ENCODE assay signal across 9 cellular contexts in the genomic region with DNA sequence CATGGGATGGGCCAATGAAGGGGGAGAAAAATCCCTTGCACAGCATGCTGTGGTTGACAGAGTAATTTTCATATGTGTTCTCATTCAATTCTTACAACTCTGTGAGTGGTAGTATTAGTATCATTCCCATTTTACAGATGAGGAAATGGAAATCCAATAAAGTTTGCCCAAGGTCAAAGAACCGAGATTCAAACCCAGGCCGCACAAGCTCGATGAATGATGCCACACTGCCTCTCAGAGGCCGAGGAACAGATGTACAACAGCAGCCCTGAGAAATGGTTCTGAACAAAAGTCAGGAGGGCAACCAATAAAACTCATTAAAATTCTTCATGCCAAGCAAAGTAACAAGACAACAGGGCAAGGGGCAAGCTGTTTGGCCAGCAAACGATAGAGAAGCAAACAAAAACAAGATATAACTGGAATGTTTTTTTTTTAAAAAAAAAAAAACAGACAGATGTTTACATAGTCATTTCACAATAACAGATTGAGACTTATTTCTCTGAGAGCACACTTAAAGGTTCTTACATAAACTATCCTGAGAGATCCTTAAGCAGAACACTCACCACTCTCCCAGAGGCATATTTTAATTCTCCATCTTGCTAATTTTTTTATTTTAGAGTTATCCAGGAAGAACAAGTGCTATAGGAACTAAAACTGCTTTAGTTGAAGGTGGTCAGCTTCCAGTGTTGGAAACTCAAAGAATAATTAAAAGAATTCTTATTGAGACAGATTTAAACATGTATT.
DNase-seq lines count a peak whose midpoint lies in the region; ATAC-seq and TF ChIP-seq lines count a peak whose summit lies in the region.
"Had no signal": no experiment of that assay in that cellular context is flagged by ENCODE, and none has a peak within 500 bp of the region (broad histone marks: within the 10 kb centered on the region; RNA-seq: fewer than 3 reads in every experiment).

No MANE protein-coding gene starts in this region.

- H2BK5ac ChIP-seq in IMR-90 (ENCODE audit: low read depth, low read length, poor library complexity, severe bottlenecking): no peak overlapping the region

- CTCF ChIA-PET in IMR-90 (lab: Yijun Ruan, JAX): no interaction called here

- H4K20me1 ChIP-seq in IMR-90 (ENCODE audit: insufficient read depth, low read length): no peaks in the 10 kb centered on the region

- WGBS in IMR-90 (ENCODE audit: extremely low coverage in 2 of 2, insufficient read length in 1 of 2), 2 experiments: 18% methylated on average over 2 of the region's 5 CpGs; no CpG with 5 or more reads in 1 of the 2 experiments

- no peak overlapping the region for H3K4me2 ChIP-seq in IMR-90 (ENCODE audit: low read depth, low read length)

- no peak overlapping the region for H3K18ac ChIP-seq in IMR-90 (ENCODE audit: low read depth, low read length)

- no peak overlapping the region for H3K27ac Mint-ChIP-seq in activated T-helper 2 cell treated with anti-CD3 and anti-CD28 coated beads, Interferon-gamma antibody, Interleukin-2, Interleukin-4, amounts not matched to agents 10 μg/mL and 5 μg/mL and 100 μg/mL, durations not matched to agents 14 hours and 24 hours and 36 hours
- H3K27ac Mint-ChIP-seq: naive B cell had no signal

- H3K9me3 Mint-ChIP-seq in activated T-helper 2 cell treated with anti-CD3 and anti-CD28 coated beads, Interferon-gamma antibody, Interleukin-2, Interleukin-4, amounts not matched to agents 10 μg/mL and 5 μg/mL and 100 μg/mL, durations not matched to agents 14 hours and 24 hours and 36 hours: no peaks in the 10 kb centered on the region
- H3K9me3 Mint-ChIP-seq: naive B cell had no signal

- peak; percentile 38; the same call in 1 of the 2 replicates for TF ChIP-seq RAD21 in IMR-90 (IDR thresholded peaks at IDR 0.05; ENCODE audit: low read length)

- in situ Hi-C loops in IMR-90 (cut with MboI; ENCODE audit: low sequenced_read_pairs): no loop called here

- H3K9ac ChIP-seq in IMR-90 (ENCODE audit: low read depth, low read length): no peak overlapping the region

- H3K4me3 Mint-ChIP-seq in activated T-helper 2 cell treated with anti-CD3 and anti-CD28 coated beads, Interferon-gamma antibody, Interleukin-2, Interleukin-4, amounts not matched to agents 10 μg/mL and 5 μg/mL and 100 μg/mL, durations not matched to agents 14 hours and 24 hours and 36 hours (ENCODE audit: low read depth): no peak overlapping the region
- H3K4me3 Mint-ChIP-seq: naive B cell had no signal

- H3K4me1 Mint-ChIP-seq in activated T-helper 2 cell treated with anti-CD3 and anti-CD28 coated beads, Interferon-gamma antibody, Interleukin-2, Interleukin-4, amounts not matched to agents 10 μg/mL and 5 μg/mL and 100 μg/mL, durations not matched to agents 14 hours and 24 hours and 36 hours (ENCODE audit: low read depth): no peaks in the 10 kb centered on the region
- H3K4me1 Mint-ChIP-seq: naive B cell had no signal

- no peak overlapping the region for H3K4ac ChIP-seq in IMR-90 (ENCODE audit: low read depth, low read length)

- H3K23ac ChIP-seq in IMR-90 (ENCODE audit: low read depth, low read length): no peak overlapping the region

- H4K8ac ChIP-seq in IMR-90 (ENCODE audit: low read depth in 2 of 2, low read length in 2 of 2): no peak overlapping the region

- H3K27me3 ChIP-seq in IMR-90 (ENCODE audit: control insufficient read depth, insufficient read depth, low read length) (peaks cover 14% of the 10 kb centered on the region), SJCRH30 (no peaks in the 10 kb centered on the region), kidney epithelial cell (ENCODE audit: control insufficient read depth, insufficient read depth, low read length) (no peaks in the 10 kb centered on the region)

- H3K56ac ChIP-seq in IMR-90 (ENCODE audit: extremely low read depth, insufficient read depth, low read length): no peak overlapping the region

- dilution Hi-C loops in IMR-90 (cut with HindIII; ENCODE audit: low sequenced_read_pairs, unreplicated experiment): no loop called here

- intact Hi-C loops in IMR-90 (cut with micrococcal nuclease): loop anchor here (2.0 kb wide), 2 partner anchors 522 to 692 kb away; no protein-coding TSS in a partner anchor
- intact Hi-C loops in activated T-helper 2 cell treated with anti-CD3 and anti-CD28 coated beads, Interferon-gamma antibody, Interleukin-2, Interleukin-4, amounts not matched to agents 10 μg/mL and 5 μg/mL and 100 μg/mL, durations not matched to agents 14 hours and 24 hours and 36 hours (cut with micrococcal nuclease): loop anchor here (2.0 kb wide), 1 partner anchor 692 kb away; no protein-coding TSS in a partner anchor

- no peak for TF ChIP-seq POLR2A in IMR-90 (IDR thresholded peaks at IDR 0.05; ENCODE audit: low read depth, low read length)

- no peak overlapping the region for H2AK5ac ChIP-seq in IMR-90 (ENCODE audit: low read depth, low read length)

- H3K9me1 ChIP-seq in IMR-90 (ENCODE audit: insufficient read depth, low read length): no peaks in the 10 kb centered on the region

- H3K4me1 ChIP-seq in IMR-90 (ENCODE audit: control insufficient read depth, insufficient read depth, low read length) (no peaks in the 10 kb centered on the region), SJCRH30 (no peaks in the 10 kb centered on the region)

- peak; percentile 31 for TF ChIP-seq CTCF in IMR-90 (conservative IDR thresholded peaks at IDR 0.05; ENCODE audit: low read depth, low read length)
- peak; percentile 35 for TF ChIP-seq CTCF in kidney epithelial cell (IDR thresholded peaks at IDR 0.05; ENCODE audit: insufficient read depth, low read length, poor library complexity, severe bottlenecking)

- BruUV-seq in IMR-90 (replicated peaks; lab: Mats Ljungman, UMichigan): no TSS peak

- H3K14ac ChIP-seq in IMR-90 (replicated peaks; ENCODE audit: low read depth, low read length): no peak overlapping the region

- H3K4me3 ChIP-seq in IMR-90 (ENCODE audit: insufficient read depth, low read depth, low read length) (no peak overlapping the region), SJCRH30 (no peak overlapping the region), kidney epithelial cell (ENCODE audit: low read depth, low read length) (no peak overlapping the region)

- peak; percentile 49; the same call in 1 of the 2 replicates for ATAC-seq in IMR-90 (ENCODE audit: low read depth)
- no peak for ATAC-seq in HG02973 (IDR thresholded peaks at IDR 0.05; ENCODE audit: unreplicated experiment)
- no peak for ATAC-seq in HG03457 (IDR thresholded peaks at IDR 0.05; ENCODE audit: unreplicated experiment)

- no peak overlapping the region for H2BK15ac ChIP-seq in IMR-90 (ENCODE audit: low read depth, low read length)

- peaks cover 23% of the 10 kb centered on the region for H3K27me3 Mint-ChIP-seq in activated T-helper 2 cell treated with anti-CD3 and anti-CD28 coated beads, Interferon-gamma antibody, Interleukin-2, Interleukin-4, amounts not matched to agents 10 μg/mL and 5 μg/mL and 100 μg/mL, durations not matched to agents 14 hours and 24 hours and 36 hours (ENCODE audit: low read depth)

- H2AK9ac ChIP-seq in IMR-90 (replicated peaks; ENCODE audit: low read depth, low read length, poor library complexity): no peak overlapping the region

- DNase-seq in DMS53 treated with DMSO at 0.1 percent for 48 hours (lab: John Stamatoyannopoulos, UW; ENCODE audit: unreplicated experiment) (peak; percentile 7), IMR-90 (peak; percentile 2), SJCRH30 (peak; percentile 41 to 65), kidney epithelial cell (ENCODE audit: low read depth) (no peak), medulla oblongata (ENCODE audit: extremely low spot score) (no peak)
- no peak for DNase-seq in activated T-helper 2 cell treated with anti-CD3 and anti-CD28 coated beads, Interferon-gamma antibody, Interleukin-2, Interleukin-4, amounts not matched to agents 10 μg/mL and 5 μg/mL and 100 μg/mL, durations not matched to agents 14 hours and 24 hours and 36 hours (ENCODE audit: low spot score)
- DNase-seq: naive B cell had no signal

- no peak overlapping the region for H4K91ac ChIP-seq in IMR-90 (ENCODE audit: insufficient read depth, low read depth, low read length)

- H3K9me3 ChIP-seq in IMR-90 (ENCODE audit: control insufficient read depth, insufficient read depth, low read length) (no peaks in the 10 kb centered on the region), SJCRH30 (replicated peaks) (no peaks in the 10 kb centered on the region)

- H3K27ac ChIP-seq in IMR-90 (ENCODE audit: insufficient read depth, low read length) (no peak overlapping the region), SJCRH30 (no peak overlapping the region)

- no peaks in the 10 kb centered on the region for H3K36me3 Mint-ChIP-seq in activated T-helper 2 cell treated with anti-CD3 and anti-CD28 coated beads, Interferon-gamma antibody, Interleukin-2, Interleukin-4, amounts not matched to agents 10 μg/mL and 5 μg/mL and 100 μg/mL, durations not matched to agents 14 hours and 24 hours and 36 hours (ENCODE audit: low read depth)
- H3K36me3 Mint-ChIP-seq: naive B cell had no signal

- H3K36me3 ChIP-seq in IMR-90 (ENCODE audit: control insufficient read depth, insufficient read depth, low read length) (no peaks in the 10 kb centered on the region), SJCRH30 (no peaks in the 10 kb centered on the region), kidney epithelial cell (ENCODE audit: control insufficient read depth, insufficient read depth, low read length) (no peaks in the 10 kb centered on the region)

- no peaks in the 10 kb centered on the region for H3K79me1 ChIP-seq in IMR-90 (ENCODE audit: low read depth in 1 of 2, low read length in 2 of 2)

- no peak overlapping the region for H2BK20ac ChIP-seq in IMR-90 (ENCODE audit: low read depth, low read length)

- no peak overlapping the region for H2AFZ ChIP-seq in IMR-90 (replicated peaks; ENCODE audit: low read length, poor library complexity)

- no peak overlapping the region for H2BK120ac ChIP-seq in IMR-90 (ENCODE audit: low read depth, low read length)

- POLR2A ChIA-PET in IMR-90 (lab: Charles Lee; ENCODE audit: unreplicated experiment): no interaction called here

- no peak overlapping the region for H4K5ac ChIP-seq in IMR-90 (ENCODE audit: low read depth, low read length)

TF ChIP-seq in IMR-90, 13 proteins besides CTCF, POLR2A, EP300 and RAD21 (continues in another document):
- TF ChIP-seq RFX5 (IDR thresholded peaks at IDR 0.05; ENCODE audit: low read depth, low read length) (no peak), MXI1 (IDR thresholded peaks at IDR 0.05; ENCODE audit: borderline replicate concordance, low read depth, low read length) (no peak), CEBPB (IDR thresholded peaks at IDR 0.05; ENCODE audit: low read depth, low read length) (no peak), FOS (IDR thresholded peaks at IDR 0.05; ENCODE audit: low read depth, low read length) (no peak), CHD1 (IDR thresholded peaks at IDR 0.05; ENCODE audit: low read depth, low read length) (no peak), NFE2L2 (IDR thresholded peaks at IDR 0.05; ENCODE audit: low read depth, low read length) (no peak)

Comparison
In these comparisons a context has a peak if more than half of its experiments do, and no peak if none do; other contexts are left out.
1. DNase-seq: peak in DMS53 treated with DMSO at 0.1 percent for 48 hours (single experiment), IMR-90 (single experiment) and SJCRH30 (2 of 2); none in kidney epithelial cell (single experiment), activated T-helper 2 cell treated with anti-CD3 and anti-CD28 coated beads, Interferon-gamma antibody, Interleukin-2, Interleukin-4, amounts not matched to agents 10 μg/mL and 5 μg/mL and 100 μg/mL, durations not matched to agents 14 hours and 24 hours and 36 hours (single experiment) and medulla oblongata (single experiment).